1 cellular context compared by ENCODE assay signal in genomic region chr9:137070906-137071275, GRCh38.
TF ChIP-seq lines count a peak whose summit lies in the region.

No MANE protein-coding gene starts in this region.

TF ChIP-seq in HepG2, 621 proteins besides CTCF, POLR2A, EP300 and RAD21 (continued from another document and continues in another):
- no peak for TF ChIP-seq EZH2 (conservative IDR thresholded peaks at IDR 0.05; ENCODE audit: low read depth, low read length)
- TF ChIP-seq ZNF44 (CRISPR knock-in tag; IDR thresholded peaks at IDR 0.05): no peak
- no peak for TF ChIP-seq ZNF12 (CRISPR knock-in tag; IDR thresholded peaks at IDR 0.05)
- TF ChIP-seq NR3C1 (CRISPR knock-in tag; IDR thresholded peaks at IDR 0.05): no peak
- TF ChIP-seq TMF1 (CRISPR knock-in tag; IDR thresholded peaks at IDR 0.05; ENCODE audit: low read depth): no peak
- no peak for TF ChIP-seq TRIM22 (IDR thresholded peaks at IDR 0.05)
- TF ChIP-seq TBX3 (IDR thresholded peaks at IDR 0.05; ENCODE audit: borderline replicate concordance): no peak
- no peak for TF ChIP-seq ZNF788 (CRISPR knock-in tag; IDR thresholded peaks at IDR 0.05; ENCODE audit: borderline replicate concordance)
- TF ChIP-seq ZNF441 (CRISPR knock-in tag; IDR thresholded peaks at IDR 0.05; ENCODE audit: borderline replicate concordance): 0 out of 2 replicates have a peak, but pooled peaks have one; percentile 15
- no peak for TF ChIP-seq ZKSCAN1 (IDR thresholded peaks at IDR 0.05; ENCODE audit: low read length)
- no peak for TF ChIP-seq CHD2 (IDR thresholded peaks at IDR 0.05; ENCODE audit: low read depth, low read length)
- no peak for TF ChIP-seq ZNF639 (CRISPR knock-in tag; conservative IDR thresholded peaks at IDR 0.05)
- TF ChIP-seq ZNF18 (CRISPR knock-in tag; IDR thresholded peaks at IDR 0.05; ENCODE audit: insufficient replicate concordance): no peak
- no peak for TF ChIP-seq ZNF367 (CRISPR knock-in tag; IDR thresholded peaks at IDR 0.05; ENCODE audit: borderline replicate concordance)
- TF ChIP-seq HOXA3 (CRISPR knock-in tag; IDR thresholded peaks at IDR 0.05): no peak
- no peak for TF ChIP-seq ZNF264 (CRISPR knock-in tag; IDR thresholded peaks at IDR 0.05)
- no peak for TF ChIP-seq ARID5B (CRISPR knock-in tag; IDR thresholded peaks at IDR 0.05)
- no peak for TF ChIP-seq SNAPC5 (CRISPR knock-in tag; IDR thresholded peaks at IDR 0.05; ENCODE audit: borderline replicate concordance)
- no peak for TF ChIP-seq MBNL3 (CRISPR knock-in tag; conservative IDR thresholded peaks at IDR 0.05)
- no peak for TF ChIP-seq ZSCAN22 (CRISPR knock-in tag; IDR thresholded peaks at IDR 0.05)
- TF ChIP-seq ZNF7 (CRISPR knock-in tag; IDR thresholded peaks at IDR 0.05): no peak
- no peak for TF ChIP-seq ZNF142 (CRISPR knock-in tag; IDR thresholded peaks at IDR 0.05)
- TF ChIP-seq ZNF777 (CRISPR knock-in tag; IDR thresholded peaks at IDR 0.05): no peak
- TF ChIP-seq EED (CRISPR knock-in tag; IDR thresholded peaks at IDR 0.05): no peak
- TF ChIP-seq HES4 (CRISPR knock-in tag; IDR thresholded peaks at IDR 0.05; ENCODE audit: borderline replicate concordance): no peak
- TF ChIP-seq MEIS1 (CRISPR knock-in tag; IDR thresholded peaks at IDR 0.05; ENCODE audit: borderline replicate concordance): no peak
- no peak for TF ChIP-seq ZNF790 (CRISPR knock-in tag; IDR thresholded peaks at IDR 0.05; ENCODE audit: borderline replicate concordance)
- TF ChIP-seq ATF6 (CRISPR knock-in tag; conservative IDR thresholded peaks at IDR 0.05): no peak
- TF ChIP-seq CENPBD1 (CRISPR knock-in tag; IDR thresholded peaks at IDR 0.05; ENCODE audit: borderline replicate concordance, low read depth): no peak
- no peak for TF ChIP-seq FOXC1 (CRISPR knock-in tag; IDR thresholded peaks at IDR 0.05; ENCODE audit: borderline replicate concordance)
- TF ChIP-seq ZNF619 (CRISPR knock-in tag; IDR thresholded peaks at IDR 0.05): peak; percentile 43; the same call in 1 of the 2 replicates
- no peak for TF ChIP-seq NFIB (CRISPR knock-in tag; IDR thresholded peaks at IDR 0.05; ENCODE audit: borderline replicate concordance)
- TF ChIP-seq PCBP2 (optimal IDR thresholded peaks at IDR 0.05; ENCODE audit: low read depth, low read length, poor library complexity, severe bottlenecking): no peak
- TF ChIP-seq ZHX1 (CRISPR knock-in tag; IDR thresholded peaks at IDR 0.05; ENCODE audit: low read depth): no peak
- TF ChIP-seq SALL1 (CRISPR knock-in tag; IDR thresholded peaks at IDR 0.05): no peak
- no peak for TF ChIP-seq MAZ (IDR thresholded peaks at IDR 0.05; ENCODE audit: borderline replicate concordance, low read depth, low read length)
- TF ChIP-seq MAZ (CRISPR knock-in tag; IDR thresholded peaks at IDR 0.05; ENCODE audit: low read depth): no peak
- TF ChIP-seq TFAP4 (IDR thresholded peaks at IDR 0.05; ENCODE audit: borderline replicate concordance, low read depth): 0 out of 2 replicates have a peak, but pooled peaks have one; percentile 23
- no peak for TF ChIP-seq SKI (IDR thresholded peaks at IDR 0.05; ENCODE audit: partially characterized antibody)
- TF ChIP-seq SIN3B (IDR thresholded peaks at IDR 0.05; ENCODE audit: low read length): no peak
